Comparison of ENCODE assay signal across 2 cellular contexts in genomic region chr11:112172362-112172994, GRCh38.
TF ChIP-seq lines count a peak whose summit lies in the region.

No MANE protein-coding gene starts in this region.

TF ChIP-seq in HCT116, 20 proteins besides CTCF, POLR2A, EP300 and RAD21:
- no peak for TF ChIP-seq ZNF274 (IDR thresholded peaks at IDR 0.05; ENCODE audit: low read depth, low read length)
- no peak for TF ChIP-seq FOSL1 (IDR thresholded peaks at IDR 0.05; ENCODE audit: low read depth)
- no peak for TF ChIP-seq ZFX (IDR thresholded peaks at IDR 0.05)
- no peak for TF ChIP-seq TCF7L2 (IDR thresholded peaks at IDR 0.05; ENCODE audit: borderline replicate concordance, extremely low read depth, insufficient read depth, insufficient read length)
- TF ChIP-seq SIN3A (IDR thresholded peaks at IDR 0.05; ENCODE audit: low read depth): no peak
- no peak for TF ChIP-seq SP1 (IDR thresholded peaks at IDR 0.05; ENCODE audit: low read depth)
- no peak for TF ChIP-seq EZH2 (IDR thresholded peaks at IDR 0.05)
- TF ChIP-seq REST (IDR thresholded peaks at IDR 0.05; ENCODE audit: low read depth): no peak
- TF ChIP-seq CBX3 (IDR thresholded peaks at IDR 0.05; ENCODE audit: low read depth): no peak
- TF ChIP-seq ELF1 (IDR thresholded peaks at IDR 0.05; ENCODE audit: borderline replicate concordance, low read depth): no peak
TF ChIP-seq in HCT116: peak in this region for 0.

TF ChIP-seq in IMR-90, 13 proteins besides CTCF, POLR2A, EP300 and RAD21:
- TF ChIP-seq FOS (IDR thresholded peaks at IDR 0.05; ENCODE audit: low read depth, low read length) (no peak), MAFK (IDR thresholded peaks at IDR 0.05; ENCODE audit: low read depth, low read length) (peak; percentile 5; the same call in 1 of the 2 replicates), CEBPB (IDR thresholded peaks at IDR 0.05; ENCODE audit: low read depth, low read length) (no peak), RFX5 (IDR thresholded peaks at IDR 0.05; ENCODE audit: low read depth, low read length) (no peak), BHLHE40 (IDR thresholded peaks at IDR 0.05; ENCODE audit: low read depth, low read length) (peak; percentile 73), MXI1 (IDR thresholded peaks at IDR 0.05; ENCODE audit: borderline replicate concordance, low read depth, low read length) (no peak), RCOR1 (IDR thresholded peaks at IDR 0.05; ENCODE audit: insufficient replicate concordance, low read length) (no peak), NFE2L2 (IDR thresholded peaks at IDR 0.05; ENCODE audit: low read depth, low read length) (no peak), SMC3 (IDR thresholded peaks at IDR 0.05; ENCODE audit: low read depth, low read length) (no peak), CHD1 (IDR thresholded peaks at IDR 0.05; ENCODE audit: low read depth, low read length) (no peak)
- TF ChIP-seq, protein P1, sequence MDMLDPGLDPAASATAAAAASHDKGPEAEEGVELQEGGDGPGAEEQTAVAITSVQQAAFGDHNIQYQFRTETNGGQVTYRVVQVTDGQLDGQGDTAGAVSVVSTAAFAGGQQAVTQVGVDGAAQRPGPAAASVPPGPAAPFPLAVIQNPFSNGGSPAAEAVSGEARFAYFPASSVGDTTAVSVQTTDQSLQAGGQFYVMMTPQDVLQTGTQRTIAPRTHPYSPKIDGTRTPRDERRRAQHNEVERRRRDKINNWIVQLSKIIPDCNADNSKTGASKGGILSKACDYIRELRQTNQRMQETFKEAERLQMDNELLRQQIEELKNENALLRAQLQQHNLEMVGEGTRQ (IDR thresholded peaks at IDR 0.05; ENCODE audit: low read depth, low read length): no peak
- TF ChIP-seq, protein P2, sequence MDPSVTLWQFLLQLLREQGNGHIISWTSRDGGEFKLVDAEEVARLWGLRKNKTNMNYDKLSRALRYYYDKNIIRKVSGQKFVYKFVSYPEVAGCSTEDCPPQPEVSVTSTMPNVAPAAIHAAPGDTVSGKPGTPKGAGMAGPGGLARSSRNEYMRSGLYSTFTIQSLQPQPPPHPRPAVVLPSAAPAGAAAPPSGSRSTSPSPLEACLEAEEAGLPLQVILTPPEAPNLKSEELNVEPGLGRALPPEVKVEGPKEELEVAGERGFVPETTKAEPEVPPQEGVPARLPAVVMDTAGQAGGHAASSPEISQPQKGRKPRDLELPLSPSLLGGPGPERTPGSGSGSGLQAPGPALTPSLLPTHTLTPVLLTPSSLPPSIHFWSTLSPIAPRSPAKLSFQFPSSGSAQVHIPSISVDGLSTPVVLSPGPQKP (IDR thresholded peaks at IDR 0.05; ENCODE audit: borderline replicate concordance, low read depth, low read length): no peak
